Comparison of ENCODE assay signal across 10 cellular contexts in the genomic region with DNA sequence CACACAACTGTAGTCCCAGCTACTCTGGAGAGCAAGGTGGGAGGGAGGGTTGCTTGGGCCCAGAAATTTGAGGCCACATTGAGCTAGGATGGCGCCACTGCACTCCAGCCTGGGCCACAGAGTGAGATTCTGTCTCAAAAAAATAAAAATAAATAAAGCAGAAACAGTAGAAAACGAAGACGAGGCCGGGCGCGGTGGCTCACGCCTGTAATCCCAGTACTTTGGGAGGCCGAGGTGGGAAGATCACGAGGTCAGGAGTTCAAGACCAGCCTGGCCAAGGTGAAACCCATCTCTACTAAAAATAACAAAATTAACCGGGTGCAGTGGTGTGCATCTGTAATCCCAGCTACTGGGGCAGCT. TPM values are rescaled to one million over a fixed set of nuclear protein-coding genes. Genes with fewer than 3 reads are reported as not detected.
DNase-seq lines count a peak whose midpoint lies in the region; ATAC-seq and TF ChIP-seq lines count a peak whose summit lies in the region.
"Not testable (repeated sequence)": the region's sequence is repeated elsewhere in the genome, so short reads cannot be mapped to it uniquely, and the experiment has no call there.
"Had no signal": no experiment of that assay in that cellular context is flagged by ENCODE, and none has a peak within 500 bp of the region (broad histone marks: within the 10 kb centered on the region; RNA-seq: fewer than 3 reads in every experiment).

No MANE protein-coding gene starts in this region.

- H4K20me1 ChIP-seq in HCT116 (ENCODE audit: insufficient read depth); hepatocyte (ENCODE audit: insufficient read depth, poor library complexity, severe bottlenecking): not testable (repeated sequence)

- H3K4me1 Mint-ChIP-seq in activated naive CD4-positive, alpha-beta T cell treated with anti-CD3 and anti-CD28 coated beads for 36 hours (ENCODE audit: low read depth): peaks cover 14% of the 10 kb centered on the region
- peaks cover 10% of the 10 kb centered on the region for H3K4me1 Mint-ChIP-seq in dendritic cell treated with granulocyte-macrophage colony-stimulating factor and Interleukin-4, amounts not matched to agents 40 ng/mL and 50 ng/mL, for 4 days (ENCODE audit: low read depth)
- H3K4me1 Mint-ChIP-seq in natural killer cell treated with Interleukin-12 subunit alpha and Interleukin-12 subunit beta and Interleukin-15 and Interleukin-18, amount 100 ng/mL, for 72 hours (ENCODE audit: low read depth in 2 of 2): peaks cover 12% of the 10 kb centered on the region in 2 donors
- peaks cover 21% of the 10 kb centered on the region for H3K4me1 Mint-ChIP-seq in stimulated activated effector memory CD8-positive, alpha-beta T cell treated with anti-CD3 and anti-CD28 coated beads, Interleukin-12 subunit alpha, Interleukin-12 subunit beta, amount 100 ng/mL, for 72 hours

- TF ChIP-seq POLR2A in HCT116 (IDR thresholded peaks at IDR 0.05; ENCODE audit: borderline replicate concordance, extremely low read depth, insufficient read depth, insufficient read length): not testable (repeated sequence)

- not testable (repeated sequence) for H3K9me3 Mint-ChIP-seq in activated naive CD4-positive, alpha-beta T cell treated with anti-CD3 and anti-CD28 coated beads for 36 hours; dendritic cell treated with granulocyte-macrophage colony-stimulating factor and Interleukin-4, amounts not matched to agents 40 ng/mL and 50 ng/mL, for 4 days; natural killer cell treated with Interleukin-12 subunit alpha and Interleukin-12 subunit beta and Interleukin-15 and Interleukin-18, amount 100 ng/mL, for 72 hours; stimulated activated effector memory CD8-positive, alpha-beta T cell treated with anti-CD3 and anti-CD28 coated beads, Interleukin-12 subunit alpha, Interleukin-12 subunit beta, amount 100 ng/mL, for 72 hours

- H3K4me2 ChIP-seq in HCT116 (ENCODE audit: low read length) (peak overlapping the region; percentile 88), hepatocyte (peak overlapping the region; percentile 48)

- H3K27ac ChIP-seq in HCT116 (ENCODE audit: low read depth, low read length) (peak overlapping the region; percentile 68; the same call in 1 of the 2 replicates), hepatocyte (peak overlapping the region; percentile 49)
- not testable (repeated sequence) for H3K27ac ChIP-seq in RWPE2 (ENCODE audit: poor library complexity, severe bottlenecking)

- H3K36me3 Mint-ChIP-seq in activated naive CD4-positive, alpha-beta T cell treated with anti-CD3 and anti-CD28 coated beads for 36 hours (ENCODE audit: low read depth): peaks cover 20% of the 10 kb centered on the region
- H3K36me3 Mint-ChIP-seq in dendritic cell treated with granulocyte-macrophage colony-stimulating factor and Interleukin-4, amounts not matched to agents 40 ng/mL and 50 ng/mL, for 4 days (ENCODE audit: low read depth): peaks cover 33% of the 10 kb centered on the region
- H3K36me3 Mint-ChIP-seq in natural killer cell treated with Interleukin-12 subunit alpha and Interleukin-12 subunit beta and Interleukin-15 and Interleukin-18, amount 100 ng/mL, for 72 hours: not testable (repeated sequence)
- peaks cover 48% of the 10 kb centered on the region for H3K36me3 Mint-ChIP-seq in stimulated activated effector memory CD8-positive, alpha-beta T cell treated with anti-CD3 and anti-CD28 coated beads, Interleukin-12 subunit alpha, Interleukin-12 subunit beta, amount 100 ng/mL, for 72 hours

- H2AFZ ChIP-seq in HCT116 (ENCODE audit: low read depth, low read length, poor library complexity, severe bottlenecking): peak overlapping the region; percentile 78
- H2AFZ ChIP-seq in hepatocyte: not testable (repeated sequence)

- H3K4me3 ChIP-seq in AG09309 (ENCODE audit: control insufficient read depth, low read depth, low read length): peak overlapping the region; percentile 85; the same call in 1 of the 2 replicates
- H3K4me3 ChIP-seq in HCT116 (replicated peaks in 1 of 2; ENCODE audit: low read depth in 1 of 2, low read length in 2 of 2): peak overlapping the region; percentile 67 to 84
- H3K4me3 ChIP-seq in RWPE2 (ENCODE audit: severe bottlenecking): peak overlapping the region; percentile 84
- H3K4me3 ChIP-seq in hepatocyte: not testable (repeated sequence)

- not testable (repeated sequence) for TF ChIP-seq CTCF in AG09309 (IDR thresholded peaks at IDR 0.05; ENCODE audit: control insufficient read depth, insufficient read depth, low read depth, low read length, missing control alignments); HCT116 (IDR thresholded peaks at IDR 0.05 in 2 of 3, conservative IDR thresholded peaks at IDR 0.05 in 1 of 3; ENCODE audit: borderline replicate concordance in 1 of 3, insufficient read depth in 1 of 3, low read depth in 2 of 3, low read length in 2 of 3); RWPE2 (IDR thresholded peaks at IDR 0.05; ENCODE audit: poor library complexity, severe bottlenecking); hepatocyte (IDR thresholded peaks at IDR 0.05; ENCODE audit: poor library complexity)

- not testable (repeated sequence) for H3K27me3 ChIP-seq in HCT116 (ENCODE audit: insufficient read depth, low read length); RWPE2 (ENCODE audit: insufficient read depth, poor library complexity, severe bottlenecking); hepatocyte

- CTCF ChIA-PET in HCT116 (lab: Charles Lee): interaction anchor here (0.6 kb wide), 2 partner anchors 144 to 155 kb away, joined by 3 to 5 read pairs; no protein-coding TSS in a partner anchor
- CTCF ChIA-PET in activated naive CD4-positive, alpha-beta T cell treated with anti-CD3 and anti-CD28 coated beads for 36 hours (lab: Charles Lee): interaction anchor here (0.7 to 1.7 kb wide), 3 partner anchors 8 to 271 kb away, joined by 3 to 7 read pairs (median 5); no protein-coding TSS in a partner anchor

- TF ChIP-seq RAD21 in HCT116 (IDR thresholded peaks at IDR 0.05; ENCODE audit: low read depth): not testable (repeated sequence)

- not testable (repeated sequence) for ATAC-seq in HCT116; RWPE2 (ENCODE audit: low read depth); natural killer cell treated with Interleukin-12 subunit alpha and Interleukin-12 subunit beta and Interleukin-15 and Interleukin-18, amount 100 ng/mL, for 72 hours; stimulated activated effector memory CD8-positive, alpha-beta T cell treated with anti-CD3 and anti-CD28 coated beads, Interleukin-12 subunit alpha, Interleukin-12 subunit beta, amount 100 ng/mL, for 72 hours

- peaks cover 0 to 22% of the 10 kb centered on the region in 2 experiments for H3K4me1 ChIP-seq in HCT116 (ENCODE audit: control insufficient read depth in 1 of 2, insufficient read depth in 2 of 2, low read length in 2 of 2)
- not testable (repeated sequence) for H3K4me1 ChIP-seq in RWPE2 (ENCODE audit: insufficient read depth, poor library complexity, severe bottlenecking); hepatocyte (ENCODE audit: insufficient read depth)

- peaks cover 17% of the 10 kb centered on the region; the same call in 1 of the 2 replicates for H3K79me2 ChIP-seq in HCT116 (ENCODE audit: insufficient read depth, low read length)
- peaks cover 13% of the 10 kb centered on the region for H3K79me2 ChIP-seq in hepatocyte

- peak overlapping the region; percentile 95 for H3K27ac Mint-ChIP-seq in activated naive CD4-positive, alpha-beta T cell treated with anti-CD3 and anti-CD28 coated beads for 36 hours
- H3K27ac Mint-ChIP-seq in dendritic cell treated with granulocyte-macrophage colony-stimulating factor and Interleukin-4, amounts not matched to agents 40 ng/mL and 50 ng/mL, for 4 days: peak overlapping the region; percentile 78
- H3K27ac Mint-ChIP-seq in natural killer cell treated with Interleukin-12 subunit alpha and Interleukin-12 subunit beta and Interleukin-15 and Interleukin-18, amount 100 ng/mL, for 72 hours: peak overlapping the region; percentile 84 to 90
- peak overlapping the region; percentile 98 for H3K27ac Mint-ChIP-seq in stimulated activated effector memory CD8-positive, alpha-beta T cell treated with anti-CD3 and anti-CD28 coated beads, Interleukin-12 subunit alpha, Interleukin-12 subunit beta, amount 100 ng/mL, for 72 hours

- not testable (repeated sequence) for DNase-seq in AG09309 (ENCODE audit: low read depth); HCT116 (ENCODE audit: low read depth, low spot score); RWPE2 (ENCODE audit: low spot score); activated naive CD4-positive, alpha-beta T cell treated with anti-CD3 and anti-CD28 coated beads for 36 hours; hepatocyte (ENCODE audit: low spot score); natural killer cell treated with Interleukin-12 subunit alpha and Interleukin-12 subunit beta and Interleukin-15 and Interleukin-18, amount 100 ng/mL, for 72 hours (ENCODE audit: low spot score); stimulated activated effector memory CD8-positive, alpha-beta T cell treated with anti-CD3 and anti-CD28 coated beads, Interleukin-12 subunit alpha, Interleukin-12 subunit beta, amount 100 ng/mL, for 72 hours (ENCODE audit: low spot score in 2 of 2)

- H3K9me2 ChIP-seq in HCT116 (ENCODE audit: insufficient read depth); hepatocyte (replicated peaks; ENCODE audit: insufficient read depth): not testable (repeated sequence)

- not testable (repeated sequence) for H3K9me3 ChIP-seq in HCT116 (ENCODE audit: control insufficient read depth in 1 of 2, insufficient read depth in 1 of 2, low read depth in 1 of 2, low read length in 2 of 2); RWPE2 (ENCODE audit: severe bottlenecking); hepatocyte (ENCODE audit: low read depth)

- not testable (repeated sequence) for H3K36me3 ChIP-seq in HCT116 (ENCODE audit: control insufficient read depth in 1 of 2, insufficient read depth in 2 of 2, low read length in 2 of 2); hepatocyte (replicated peaks; ENCODE audit: insufficient read depth, low read depth)
- H3K36me3 ChIP-seq in RWPE2 (ENCODE audit: low read depth): peaks cover 23% of the 10 kb centered on the region

- peak overlapping the region; percentile 98 for H3K4me3 Mint-ChIP-seq in activated naive CD4-positive, alpha-beta T cell treated with anti-CD3 and anti-CD28 coated beads for 36 hours
- H3K4me3 Mint-ChIP-seq in dendritic cell treated with granulocyte-macrophage colony-stimulating factor and Interleukin-4, amounts not matched to agents 40 ng/mL and 50 ng/mL, for 4 days: not testable (repeated sequence)
- peak overlapping the region; percentile 92 for H3K4me3 Mint-ChIP-seq in natural killer cell treated with Interleukin-12 subunit alpha and Interleukin-12 subunit beta and Interleukin-15 and Interleukin-18, amount 100 ng/mL, for 72 hours
- H3K4me3 Mint-ChIP-seq in stimulated activated effector memory CD8-positive, alpha-beta T cell treated with anti-CD3 and anti-CD28 coated beads, Interleukin-12 subunit alpha, Interleukin-12 subunit beta, amount 100 ng/mL, for 72 hours: peak overlapping the region; percentile 99

- peak overlapping the region; percentile 89; the same call in 1 of the 2 replicates for H3K9ac ChIP-seq in HCT116 (ENCODE audit: low read length)

- RAD21 ChIA-PET in HCT116 (lab: Charles Lee; ENCODE audit: low non-redundant PET in 1 of 2, low total read pairs in 2 of 2, uncharacterized antibody in 2 of 2, unreplicated experiment in 2 of 2): interaction anchor here (0.5 to 0.8 kb wide), 2 partner anchors 12 to 194 kb away, joined by 3 to 4 read pairs; partner anchors contain the start of gene ALKBH7 (in 1 of the 2)

- intact Hi-C loops in HCT116 (cut with micrococcal nuclease): not testable (repeated sequence)
- intact Hi-C loops in activated naive CD4-positive, alpha-beta T cell treated with anti-CD3 and anti-CD28 coated beads for 36 hours (cut with micrococcal nuclease): loop anchor here (1.0 to 5.0 kb wide), 7 partner anchors 12 to 570 kb away; partner anchors contain the start of genes DENND1C, DUS3L, GTF2F1 and RANBP3
- intact Hi-C loops in dendritic cell treated with granulocyte-macrophage colony-stimulating factor and Interleukin-4, amounts not matched to agents 40 ng/mL and 50 ng/mL, for 4 days (cut with micrococcal nuclease): loop anchor here (1.0 kb wide), 1 partner anchor 11 kb away; the partner anchor contains the start of gene ALKBH7

- not testable (repeated sequence) for H3K27me3 Mint-ChIP-seq in activated naive CD4-positive, alpha-beta T cell treated with anti-CD3 and anti-CD28 coated beads for 36 hours (ENCODE audit: low read depth); dendritic cell treated with granulocyte-macrophage colony-stimulating factor and Interleukin-4, amounts not matched to agents 40 ng/mL and 50 ng/mL, for 4 days; natural killer cell treated with Interleukin-12 subunit alpha and Interleukin-12 subunit beta and Interleukin-15 and Interleukin-18, amount 100 ng/mL, for 72 hours

- POLR2A ChIA-PET in HCT116 (lab: Charles Lee): interaction anchor here (0.9 to 2.0 kb wide), 2 partner anchors 12 to 170 kb away, joined by 4 to 16 read pairs; partner anchors contain the start of genes ALKBH7 and TNFSF9

- not testable (repeated sequence) for BruUV-seq in HCT116 (replicated peaks; lab: Mats Ljungman, UMichigan)

- 98% methylated on average over 10 of the region's 10 CpGs for WGBS in hepatocyte (ENCODE audit: low lambda C conversion rate, missing lambda C conversion rate)

RNA-seq across cellular contexts. Expression of gene CLPP, which starts 0.5 kb away (rescaled TPM):
- total RNA-seq in HCT116 (2021; ENCODE audit: unreplicated experiment) (116 TPM), hepatocyte (52.8 and 69.5 TPM in 2 replicates)
- 108 and 110 TPM in 2 replicates for polyA plus RNA-seq in HCT116 (2012)
- 100 to 1,000 TPM; 176 to 180 TPM for total RNA-seq in activated naive CD4-positive, alpha-beta T cell treated with anti-CD3 and anti-CD28 coated beads for 36 hours
- polyA plus RNA-seq in hepatocyte: 93.6 and 106 TPM in 2 replicates
- total RNA-seq in natural killer cell treated with Interleukin-12 subunit alpha and Interleukin-12 subunit beta and Interleukin-15 and Interleukin-18, amount 100 ng/mL, for 72 hours: 100 to 1,000 TPM; 115 to 146 TPM

RNA-seq across cellular contexts. Expression of gene ALKBH7, which starts 11.8 kb away (rescaled TPM):
- total RNA-seq in HCT116 (2021; ENCODE audit: unreplicated experiment): 57.1 TPM
- 37.7 and 39.8 TPM in 2 replicates for polyA plus RNA-seq in HCT116 (2012)
- 10 to 100 TPM; 39.5 to 42.4 TPM for total RNA-seq in activated naive CD4-positive, alpha-beta T cell treated with anti-CD3 and anti-CD28 coated beads for 36 hours
- total RNA-seq in hepatocyte: 42.8 and 45.3 TPM in 2 replicates
- polyA plus RNA-seq in hepatocyte: 99.3 and 116 TPM in 2 replicates
- total RNA-seq in natural killer cell treated with Interleukin-12 subunit alpha and Interleukin-12 subunit beta and Interleukin-15 and Interleukin-18, amount 100 ng/mL, for 72 hours: 10 to 100 TPM; 29.2 to 31.3 TPM

RNA-seq across cellular contexts. Expression of gene PSPN, which starts 14.9 kb away (rescaled TPM):
- total RNA-seq in HCT116 (2021; ENCODE audit: unreplicated experiment): 3.4 TPM
- 1.3 TPM in 2 replicates for polyA plus RNA-seq in HCT116 (2012)
- total RNA-seq in activated naive CD4-positive, alpha-beta T cell treated with anti-CD3 and anti-CD28 coated beads for 36 hours: 1 to 10 TPM; 1.9 to 2.5 TPM
- total RNA-seq in hepatocyte: 2.4 and 2.7 TPM in 2 replicates
- polyA plus RNA-seq in hepatocyte: 1.5 and 2.7 TPM in 2 replicates
- total RNA-seq in natural killer cell treated with Interleukin-12 subunit alpha and Interleukin-12 subunit beta and Interleukin-15 and Interleukin-18, amount 100 ng/mL, for 72 hours: 1 to 10 TPM; 1.8 to 1.9 TPM

RNA-seq across cellular contexts. Expression of gene ACER1, which starts 27.4 kb away (rescaled TPM):
- total RNA-seq in HCT116 (2021; ENCODE audit: unreplicated experiment) (not detected), hepatocyte (not detected in 2 replicates)
- 0.07 TPM in 1 of 2 replicates, not detected in the other for polyA plus RNA-seq in HCT116 (2012)
- not detected for total RNA-seq in activated naive CD4-positive, alpha-beta T cell treated with anti-CD3 and anti-CD28 coated beads for 36 hours
- not detected in 2 replicates for polyA plus RNA-seq in hepatocyte
- total RNA-seq in natural killer cell treated with Interleukin-12 subunit alpha and Interleukin-12 subunit beta and Interleukin-15 and Interleukin-18, amount 100 ng/mL, for 72 hours: not detected
- total RNA-seq: dermis microvascular lymphatic vessel endothelial cell, myocyte had no signal

RNA-seq across cellular contexts. Expression of gene GTF2F1, which starts 32.1 kb away (rescaled TPM):
- total RNA-seq in HCT116 (2021; ENCODE audit: unreplicated experiment) (82.0 TPM), hepatocyte (47.5 and 52.1 TPM in 2 replicates)
- 84.2 and 85.5 TPM in 2 replicates for polyA plus RNA-seq in HCT116 (2012)
- 10 to 100 TPM; 53.5 to 63.0 TPM for total RNA-seq in activated naive CD4-positive, alpha-beta T cell treated with anti-CD3 and anti-CD28 coated beads for 36 hours
- 40.0 and 44.6 TPM in 2 replicates for polyA plus RNA-seq in hepatocyte
- total RNA-seq in natural killer cell treated with Interleukin-12 subunit alpha and Interleukin-12 subunit beta and Interleukin-15 and Interleukin-18, amount 100 ng/mL, for 72 hours: 10 to 100 TPM; 71.1 to 72.6 TPM
